Comparison of ENCODE assay signal across 8 cellular contexts in genomic region chr10:23095404-23095965, GRCh38. TPM values are rescaled to one million over a fixed set of nuclear protein-coding genes. Genes with fewer than 3 reads are reported as not detected.
DNase-seq lines count a peak whose midpoint lies in the region; ATAC-seq, FAIRE-seq and TF ChIP-seq lines count a peak whose summit lies in the region.

Gene MSRB2 (plus strand): TSS chr10:23095579. CDS start chr10:23095609, 30 bp downstream.

- no peak within 1 kb of the TSS for H2BK120ac ChIP-seq in H1 (replicated peaks; ENCODE audit: low read depth, low read length)
- H2BK120ac ChIP-seq in mesenchymal stem cell (ENCODE audit: low read depth, low read length), result peak within 1 kb of the TSS; percentile 64

- H4K5ac ChIP-seq in H1 (ENCODE audit: insufficient read length, low read depth, low read length), result peak within 1 kb of the TSS; percentile 31

- H2BK12ac ChIP-seq in H1 (ENCODE audit: low read depth, low read length), result peak within 1 kb of the TSS; percentile 46; the same call in 1 of the 2 replicates
- H2BK12ac ChIP-seq in mesenchymal stem cell (ENCODE audit: low read length in 2 of 2), result peak within 1 kb of the TSS; percentile 24 to 50

- H3K27ac ChIP-seq in C4-2B (peak within 1 kb of the TSS; percentile 87), H1 (ENCODE audit: low read depth, low read length) (peak within 1 kb of the TSS; percentile 84), mesenchymal stem cell (ENCODE audit: low read length, poor library complexity, severe bottlenecking) (no peak within 1 kb of the TSS)

- H2AFZ ChIP-seq in H1 (ENCODE audit: low read length) (peak within 1 kb of the TSS; percentile 70), mesenchymal stem cell (ENCODE audit: low read depth, low read length) (peak within 1 kb of the TSS; percentile 67)

- peak within 1 kb of the TSS; percentile 36; the same call in 1 of the 2 replicates for H3K18ac ChIP-seq in H1 (ENCODE audit: extremely low read depth, low read length)
- peak within 1 kb of the TSS; percentile 47 to 92 for H3K18ac ChIP-seq in mesenchymal stem cell (ENCODE audit: low read depth in 1 of 2, low read length in 2 of 2)

- H3K4ac ChIP-seq in H1 (replicated peaks; ENCODE audit: insufficient read length, low read depth, low read length) (no peak within 1 kb of the TSS), mesenchymal stem cell (ENCODE audit: low read depth in 1 of 2, low read length in 2 of 2) (peak within 1 kb of the TSS; percentile 60 to 85)

- peak; percentile 95 to 97 for TF ChIP-seq POLR2A in H1 (IDR thresholded peaks at IDR 0.05; ENCODE audit: control extremely low read depth in 1 of 2, low read depth in 2 of 2, low read length in 2 of 2)

- 4% methylated on average over 4 of the region's 50 CpGs; no CpG with 5 or more reads in 1 of the 2 experiments for WGBS in H1 (ENCODE audit: extremely low coverage in 1 of 2, insufficient coverage in 1 of 2, insufficient read length in 1 of 2, insufficient replicate concordance in 2 of 2, low coverage in 1 of 2, low lambda C conversion rate in 2 of 2, missing lambda C conversion rate in 1 of 2), 2 experiments
- 0% methylated on average over 26 of the region's 50 CpGs for WGBS in mesenchymal stem cell

- no peak within 1 kb of the TSS for H3K14ac ChIP-seq in H1 (ENCODE audit: insufficient read length)
- peak within 1 kb of the TSS in 1 of 2 experiments; percentile 42 for H3K14ac ChIP-seq in mesenchymal stem cell (ENCODE audit: low read length in 2 of 2)

- H3K4me3 ChIP-seq in H1 (ENCODE audit: extremely low read depth in 1 of 4, insufficient read depth in 2 of 4, low read depth in 3 of 4, low read length in 4 of 4) (peak within 1 kb of the TSS; percentile 61 to 91 (median 65)), mesenchymal stem cell (ENCODE audit: insufficient read depth in 1 of 2, low read depth in 1 of 2, low read length in 2 of 2) (peak within 1 kb of the TSS; percentile 75 to 87)

- H3K56ac ChIP-seq in H1 (replicated peaks; ENCODE audit: insufficient read length, low read depth, low read length), result no peak within 1 kb of the TSS

- H3K36me3 ChIP-seq in H1 (ENCODE audit: control insufficient read depth in 2 of 4, insufficient read depth in 4 of 4, low read length in 3 of 4), result no peaks in the 10 kb centered on the region; a peak in 1 of 8 replicates
- no peaks in the 10 kb centered on the region for H3K36me3 ChIP-seq in mesenchymal stem cell (ENCODE audit: control insufficient read depth in 1 of 2, insufficient read depth in 2 of 2, low read depth in 1 of 2, low read length in 2 of 2)

- CTCF ChIA-PET in H1 (lab: Charles Lee; ENCODE audit: partially characterized antibody), result interaction anchor here (1.3 kb wide), 1 partner anchor 13 kb away, joined by 5 read pairs; no protein-coding TSS in a partner anchor

- H2AK5ac ChIP-seq in H1 (ENCODE audit: low read depth, low read length) (no peak within 1 kb of the TSS), mesenchymal stem cell (ENCODE audit: low read length, severe bottlenecking) (no peak within 1 kb of the TSS)

- H2BK5ac ChIP-seq in H1 (ENCODE audit: low read depth, low read length) (0 out of 2 replicates have a peak within 1 kb of the TSS, but pooled peaks have one; percentile 46), mesenchymal stem cell (ENCODE audit: low read depth, low read length, poor library complexity, severe bottlenecking) (no peak within 1 kb of the TSS)

- POLR2A ChIA-PET in H1 (lab: Charles Lee; ENCODE audit: partially characterized antibody), result no interaction called here

- H4K8ac ChIP-seq in H1 (ENCODE audit: extremely low read depth, insufficient read depth, low read length), result peak within 1 kb of the TSS; percentile 74; the same call in 1 of the 2 replicates
- H4K8ac ChIP-seq in mesenchymal stem cell (ENCODE audit: low read length), result peak within 1 kb of the TSS; percentile 47

- no peak for FAIRE-seq in H1 (lab: Jason Lieb, UNC)

- H4K20me1 ChIP-seq in H1 (replicated peaks in 1 of 2; ENCODE audit: control insufficient read depth in 1 of 2, insufficient read depth in 2 of 2, low read length in 2 of 2), result no peaks in the 10 kb centered on the region

- H3K4me2 ChIP-seq in H1 (ENCODE audit: insufficient read depth in 1 of 2, low read depth in 2 of 2, low read length in 2 of 2) (peak within 1 kb of the TSS; percentile 79 to 91), mesenchymal stem cell (ENCODE audit: low read length, poor library complexity, severe bottlenecking) (peak within 1 kb of the TSS; percentile 77)

- no peaks in the 10 kb centered on the region; a peak in 2 of 4 replicates for H3K79me2 ChIP-seq in H1 (ENCODE audit: control insufficient read depth in 1 of 2, insufficient read depth in 2 of 2, low read length in 2 of 2)

- no peak for TF ChIP-seq RAD21 in H1 (IDR thresholded peaks at IDR 0.05 in 1 of 2, conservative IDR thresholded peaks at IDR 0.05 in 1 of 2; ENCODE audit: low read depth in 2 of 2, low read length in 2 of 2)

- no peak within 1 kb of the TSS for H4K91ac ChIP-seq in H1 (replicated peaks; ENCODE audit: insufficient read length, low read length)
- peak within 1 kb of the TSS; percentile 2 for H4K91ac ChIP-seq in mesenchymal stem cell (ENCODE audit: low read length)

- no peaks in the 10 kb centered on the region for H3K79me1 ChIP-seq in H1 (ENCODE audit: low read depth, low read length)
- peaks cover 16% of the 10 kb centered on the region for H3K79me1 ChIP-seq in mesenchymal stem cell (replicated peaks; ENCODE audit: low read length, poor library complexity, severe bottlenecking)

- 0 out of 2 replicates have a peak within 1 kb of the TSS, but pooled peaks have one; percentile 67 for H2BK20ac ChIP-seq in H1 (ENCODE audit: low read length)

- no peak; the same call in 1 of the 2 replicates for TF ChIP-seq CTCF in C4-2B (conservative IDR thresholded peaks at IDR 0.05)
- no peak for TF ChIP-seq CTCF in H1 (IDR thresholded peaks at IDR 0.05; ENCODE audit: control extremely low read depth in 1 of 3, insufficient read depth in 1 of 3, low read depth in 1 of 3, low read length in 3 of 3)

- no peak within 1 kb of the TSS for H3K23ac ChIP-seq in H1 (ENCODE audit: insufficient read length)
- peak within 1 kb of the TSS in 1 of 2 experiments; percentile 83 for H3K23ac ChIP-seq in mesenchymal stem cell (ENCODE audit: low read length in 2 of 2)

- H2BK15ac ChIP-seq in H1 (ENCODE audit: low read length) (no peak within 1 kb of the TSS), mesenchymal stem cell (ENCODE audit: low read depth, poor library complexity, severe bottlenecking) (peak within 1 kb of the TSS; percentile 37)

- H3K27me3 ChIP-seq in H1 (replicated peaks in 1 of 4; ENCODE audit: control insufficient read depth in 3 of 4, extremely low read depth in 1 of 4, insufficient read depth in 3 of 4, low read length in 3 of 4), result no peaks in the 10 kb centered on the region
- H3K27me3 ChIP-seq in mesenchymal stem cell (ENCODE audit: control insufficient read depth in 1 of 2, insufficient read depth in 1 of 2, low read length in 2 of 2), result no peaks in the 10 kb centered on the region

- peaks cover 2 to 14% (median 9%) of the 10 kb centered on the region in 4 experiments; a peak in 5 of 7 replicates for H3K4me1 ChIP-seq in H1 (replicated peaks in 1 of 4; ENCODE audit: control insufficient read depth in 3 of 4, insufficient read depth in 4 of 4, low read length in 3 of 4)
- peaks cover 4% of the 10 kb centered on the region for H3K4me1 ChIP-seq in mesenchymal stem cell (ENCODE audit: control insufficient read depth, insufficient read depth, low read depth, low read length)

- H3K9me3 ChIP-seq in H1 (ENCODE audit: insufficient read depth in 2 of 2, low read depth in 1 of 2, low read length in 1 of 2) (no peaks in the 10 kb centered on the region), mesenchymal stem cell (ENCODE audit: control insufficient read depth, low read length) (peaks cover 5% of the 10 kb centered on the region)

- no peak for TF ChIP-seq EP300 in H1 (IDR thresholded peaks at IDR 0.05; ENCODE audit: borderline replicate concordance in 1 of 2, low read depth in 2 of 2, low read length in 2 of 2)

- H3K23me2 ChIP-seq in H1 (ENCODE audit: low read depth, low read length), result peaks cover 4% of the 10 kb centered on the region; the same call in 1 of the 2 replicates

- H3K9ac ChIP-seq in H1 (replicated peaks in 1 of 4; ENCODE audit: extremely low read depth in 1 of 4, low read depth in 3 of 4, low read length in 3 of 4) (peak within 1 kb of the TSS; percentile 74 to 99 (median 82)), mesenchymal stem cell (ENCODE audit: low read length) (peak within 1 kb of the TSS; percentile 95)

- ATAC-seq in HG03457 (IDR thresholded peaks at IDR 0.05; ENCODE audit: unreplicated experiment), result peak; percentile 67

- DNase-seq in GM19240 (ENCODE audit: insufficient read length, low spot score) (peak; percentile 53), NCI-H82 (lab: John Stamatoyannopoulos, UW) (peak; percentile 98), H1 (ENCODE audit: low read depth in 1 of 2, low spot score in 2 of 2) (peak; percentile 82 to 88), mesenchymal stem cell (peak; percentile 94)
- peak; percentile 47 to 57 for DNase-seq in activated CD8-positive, alpha-beta memory T cell treated with anti-CD3 and anti-CD28 coated beads for 4 hours (ENCODE audit: low read depth in 2 of 2)
- peak; percentile 27 for DNase-seq in stimulated activated CD8-positive, alpha-beta memory T cell treated with anti-CD3 and anti-CD28 coated beads, Interleukin-12 subunit alpha, Interleukin-12 subunit beta, amount 100 ng/mL, for 24 hours (ENCODE audit: extremely low read depth)

TF ChIP-seq in H1, 55 proteins besides CTCF, POLR2A, EP300 and RAD21 (continues in another document):
- TF ChIP-seq NANOG (IDR thresholded peaks at IDR 0.05; ENCODE audit: insufficient read depth, low read depth, low read length, poor library complexity, severe bottlenecking) (no peak), HDAC6 (IDR thresholded peaks at IDR 0.05; ENCODE audit: low read depth, low read length) (no peak), CBX5 (IDR thresholded peaks at IDR 0.05; ENCODE audit: low read depth, low read length) (no peak), GTF2F1 (IDR thresholded peaks at IDR 0.05; ENCODE audit: borderline replicate concordance, low read depth, low read length) (no peak), SUZ12 (IDR thresholded peaks at IDR 0.05; ENCODE audit: low read length) (no peak), GABPA (IDR thresholded peaks at IDR 0.05; ENCODE audit: borderline replicate concordance, insufficient read depth, low read length) (no peak), CEBPB (IDR thresholded peaks at IDR 0.05; ENCODE audit: low read depth, low read length) (no peak)

RNA-seq across cellular contexts. Expression of gene MSRB2, which starts in this region (rescaled TPM):
- 9.6 and 11.0 TPM in 2 replicates for total RNA-seq in H1 (2021; fragmentation: NEBNext Ultra II Directional; extraction: Animal tissue kit (Norgen Biotek cat#: 25700))
- polyA plus RNA-seq in H1 (2011; rRNA removed), result 11.6 and 13.9 TPM in 2 replicates
- polyA plus RNA-seq in H1 (2011; cell fraction: cytosol; rRNA removed), result 12.1 TPM
- polyA plus RNA-seq in H1 (2011; cell fraction: nucleus; rRNA removed), result 11.7 TPM
- 15.3 to 18.6 TPM (median 16.3 TPM) in 4 replicates for polyA plus RNA-seq in H1 (2012, experiment 1 of 2)
- polyA plus RNA-seq in H1 (2012, experiment 2 of 2), result 7.8 TPM
- polyA plus RNA-seq in H1 (2013, experiment 1 of 2), result 6.0 TPM
- 5.0 TPM for polyA plus RNA-seq in H1 (2013, experiment 2 of 2)
- polyA minus RNA-seq in H1 (2011; rRNA and poly(A)+ RNA removed), result 9.6 and 13.4 TPM in 2 replicates
- polyA minus RNA-seq in H1 (2011; cell fraction: cytosol; rRNA and poly(A)+ RNA removed), result 1.6 TPM
- polyA minus RNA-seq in H1 (2011; cell fraction: nucleus; rRNA and poly(A)+ RNA removed), result 5.8 TPM
- 15.6 TPM for polyA plus RNA-seq in mesenchymal stem cell (2013, experiment 1 of 2)
- polyA plus RNA-seq in mesenchymal stem cell (2013, experiment 2 of 2), result 15.2 TPM

Comparison
In these comparisons a context has a peak if more than half of its experiments do, and no peak if none do; other contexts are left out.
1. DNase-seq: peak in every context shown above with its lines; median percentile 98 in NCI-H82; 94 in mesenchymal stem cell; 85 in H1; 53 in GM19240; 52 in activated CD8-positive, alpha-beta memory T cell treated with anti-CD3 and anti-CD28 coated beads for 4 hours; 27 in stimulated activated CD8-positive, alpha-beta memory T cell treated with anti-CD3 and anti-CD28 coated beads, Interleukin-12 subunit alpha, Interleukin-12 subunit beta, amount 100 ng/mL, for 24 hours.